Comparison of ENCODE assay signal across 10 cellular contexts in genomic region chrX:131762802-131763234, GRCh38.
DNase-seq lines count a peak whose midpoint lies in the region; ATAC-seq, FAIRE-seq and TF ChIP-seq lines count a peak whose summit lies in the region.
"Had no signal": no experiment of that assay in that cellular context is flagged by ENCODE, and none has a peak within 500 bp of the region (broad histone marks: within the 10 kb centered on the region; RNA-seq: fewer than 3 reads in every experiment).

No MANE protein-coding gene starts in this region.

- no peaks in the 10 kb centered on the region for H3K36me3 Mint-ChIP-seq in T-cell

- no peak for FAIRE-seq in GM19239 (lab: Jason Lieb, UNC)

- POLR2A ChIA-PET in T-cell (lab: Charles Lee), result no interaction called here

- H3K4me3 ChIP-seq in right lobe of liver, result peak overlapping the region; percentile 9 to 53 (median 40)
- no peak overlapping the region for H3K4me3 ChIP-seq in suprapubic skin
- H3K4me3 ChIP-seq in upper lobe of right lung, result no peak overlapping the region

- H3K4me3 Mint-ChIP-seq in T-cell, result peak overlapping the region in 2 of 3 donors; percentile 82 to 89
- H3K4me3 Mint-ChIP-seq: activated naive CD4-positive, alpha-beta T cell treated with anti-CD3 and anti-CD28 coated beads, Interleukin-2, amount 50 U/mL, for 24 hours had no signal

- peaks cover 0 to 4% (median 0%) of the 10 kb centered on the region in 4 donors for H3K4me1 ChIP-seq in right lobe of liver
- H3K4me1 ChIP-seq in suprapubic skin, result no peaks in the 10 kb centered on the region
- H3K4me1 ChIP-seq in upper lobe of right lung, result no peaks in the 10 kb centered on the region

- ATAC-seq in GM21526 (IDR thresholded peaks at IDR 0.05; ENCODE audit: low FRiP score, unreplicated experiment), result peak; percentile 57
- ATAC-seq in T-cell (replicated peaks in 1 of 4), result peak in 2 of 4 experiments; percentile 47 to 66
- peak in 3 of 4 donors; percentile 78 to 85 (median 81) for ATAC-seq in right lobe of liver
- no peak for ATAC-seq in upper lobe of right lung

- H3K27ac ChIP-seq in right lobe of liver (no peak overlapping the region), suprapubic skin (no peak overlapping the region), upper lobe of right lung (no peak overlapping the region)
- H3K27ac ChIP-seq: neutrophil had no signal

- H3K27me3 ChIP-seq in right lobe of liver (no peaks in the 10 kb centered on the region), suprapubic skin (no peaks in the 10 kb centered on the region), upper lobe of right lung (no peaks in the 10 kb centered on the region)
- H3K27me3 ChIP-seq: neutrophil had no signal

- DNase-seq in C1 segment of cervical spinal cord (lab: John Stamatoyannopoulos, UW), result peak in 8 of 14 donors; percentile 22 to 76 (median 46)
- peak in 13 of 34 experiments; percentile 28 to 65 (median 41) for DNase-seq in T-cell
- DNase-seq in right lobe of liver, result no peak
- DNase-seq in NCI-H1436 (lab: John Stamatoyannopoulos, UW), result no peak
- DNase-seq in GM19239 (ENCODE audit: insufficient read length, low spot score), result no peak
- DNase-seq in suprapubic skin (ENCODE audit: low spot score in 2 of 2), result no peak
- DNase-seq in upper lobe of right lung, result no peak

- TF ChIP-seq EP300 in suprapubic skin (IDR thresholded peaks at IDR 0.05), result no peak

- intact Hi-C loops in right lobe of liver (cut with DNase I) (no loop called here), upper lobe of right lung (cut with DNase I) (no loop called here)

- H3K36me3 ChIP-seq in right lobe of liver (no peaks in the 10 kb centered on the region), suprapubic skin (no peaks in the 10 kb centered on the region), upper lobe of right lung (no peaks in the 10 kb centered on the region)
- H3K36me3 ChIP-seq: neutrophil had no signal

- peaks cover 0 to 25% (median 13%) of the 10 kb centered on the region in 3 donors for H3K4me1 Mint-ChIP-seq in T-cell
- H3K4me1 Mint-ChIP-seq: activated naive CD4-positive, alpha-beta T cell treated with anti-CD3 and anti-CD28 coated beads, Interleukin-2, amount 50 U/mL, for 24 hours had no signal

- H3K9me3 ChIP-seq in right lobe of liver (no peaks in the 10 kb centered on the region), suprapubic skin (no peaks in the 10 kb centered on the region), upper lobe of right lung (no peaks in the 10 kb centered on the region)
- H3K9me3 ChIP-seq: neutrophil had no signal

- no peaks in the 10 kb centered on the region for H3K9me3 Mint-ChIP-seq in T-cell
- H3K9me3 Mint-ChIP-seq: activated naive CD4-positive, alpha-beta T cell treated with anti-CD3 and anti-CD28 coated beads, Interleukin-2, amount 50 U/mL, for 24 hours had no signal

- H3K27ac Mint-ChIP-seq in T-cell, result peak overlapping the region in 1 of 2 donors; percentile 87
- H3K27ac Mint-ChIP-seq: activated naive CD4-positive, alpha-beta T cell treated with anti-CD3 and anti-CD28 coated beads, Interleukin-2, amount 50 U/mL, for 24 hours had no signal

- no peaks in the 10 kb centered on the region for H3K27me3 Mint-ChIP-seq in T-cell
- H3K27me3 Mint-ChIP-seq: activated naive CD4-positive, alpha-beta T cell treated with anti-CD3 and anti-CD28 coated beads, Interleukin-2, amount 50 U/mL, for 24 hours had no signal

- 9% methylated on average over 7 of the region's 7 CpGs for WGBS in right lobe of liver (ENCODE audit: insufficient coverage, low coverage, low lambda C conversion rate, missing lambda C conversion rate)
- WGBS in suprapubic skin, result 35% methylated on average over 7 of the region's 7 CpGs

- TF ChIP-seq CTCF in right lobe of liver (IDR thresholded peaks at IDR 0.05), result peak; percentile 38 to 55 (median 48)
- TF ChIP-seq CTCF in suprapubic skin (IDR thresholded peaks at IDR 0.05), result peak in 1 of 2 donors; percentile 40
- TF ChIP-seq CTCF in upper lobe of right lung (IDR thresholded peaks at IDR 0.05), result no peak

- CTCF ChIA-PET in T-cell (lab: Charles Lee), result no interaction called here

- TF ChIP-seq POLR2A in right lobe of liver (IDR thresholded peaks at IDR 0.05), result no peak
- no peak for TF ChIP-seq POLR2A in suprapubic skin (IDR thresholded peaks at IDR 0.05)

Comparison
In these comparisons a context has a peak if more than half of its experiments do, and no peak if none do; other contexts are left out.
1. DNase-seq: peak in C1 segment of cervical spinal cord (8 of 14); none in right lobe of liver (0 of 3), NCI-H1436 (single experiment), GM19239 (single experiment), suprapubic skin (0 of 2) and upper lobe of right lung (single experiment).
2. H3K4me3 ChIP-seq: peak in right lobe of liver (3 of 3); none in suprapubic skin (single experiment) and upper lobe of right lung (single experiment).